In genomic region chr1:109485001-109485400, GRCh38 we compare ENCODE assay signal across 9 cellular contexts. TPM values are rescaled to one million over a fixed set of nuclear protein-coding genes. Genes with fewer than 3 reads are reported as not detected.
DNase-seq lines count a peak whose midpoint lies in the region; ATAC-seq, FAIRE-seq and TF ChIP-seq lines count a peak whose summit lies in the region.
"Had no signal": no experiment of that assay in that cellular context is flagged by ENCODE, and none has a peak within 500 bp of the region (broad histone marks: within the 10 kb centered on the region; RNA-seq: fewer than 3 reads in every experiment).

No MANE protein-coding gene starts in this region.

- H3K9me3 ChIP-seq in CD8-positive, alpha-beta T cell (ENCODE audit: low read length): no peaks in the 10 kb centered on the region
- H3K9me3 ChIP-seq in HUES64 (ENCODE audit: insufficient read depth, low read depth, low read length) (no peaks in the 10 kb centered on the region), adipocyte (ENCODE audit: control insufficient read depth, low read length) (no peaks in the 10 kb centered on the region), muscle layer of duodenum (ENCODE audit: control insufficient read depth in 1 of 2, low read length in 2 of 2) (no peaks in the 10 kb centered on the region), kidney (ENCODE audit: control insufficient read depth in 1 of 2, low read length in 2 of 2) (no peaks in the 10 kb centered on the region)

- in situ Hi-C loops in KBM-7 (cut with MboI; ENCODE audit: low pct_unique_long_range_greater_than_20kb, low sequenced_read_pairs): no loop called here

- POLR2A ChIA-PET in CD8-positive, alpha-beta T cell (lab: Charles Lee): interaction anchor here (0.6 to 3.2 kb wide), 8 partner anchors 9 to 155 kb away, joined by 3 to 23 read pairs (median 16); partner anchors contain the start of genes AMIGO1, CYB561D1 and GNAI3

- no peak for TF ChIP-seq CTCF in CD8-positive, alpha-beta T cell (IDR thresholded peaks at IDR 0.05)
- no peak for TF ChIP-seq CTCF in kidney (IDR thresholded peaks at IDR 0.05; ENCODE audit: borderline replicate concordance, extremely low read depth, insufficient read depth)

- peaks cover 40% of the 10 kb centered on the region for H3K36me3 Mint-ChIP-seq in CD8-positive, alpha-beta T cell

- WGBS in HUES64: 17% methylated on average over 3 of the region's 3 CpGs

- CTCF ChIA-PET in CD8-positive, alpha-beta T cell (lab: Charles Lee): interaction anchor here (1.0 to 43.6 kb wide), 4 partner anchors 20 to 208 kb away, joined by 3 to 1903 read pairs (median 342); partner anchors contain the start of genes AMIGO1, CYB561D1, GPR61 and PSRC1

- peaks cover 10% of the 10 kb centered on the region for H3K36me3 ChIP-seq in CD8-positive, alpha-beta T cell (ENCODE audit: insufficient read depth, low read length)
- H3K36me3 ChIP-seq in HUES64 (ENCODE audit: insufficient read depth, low read length): peaks cover 16% of the 10 kb centered on the region; the same call in 1 of the 2 replicates
- peaks cover 55% of the 10 kb centered on the region for H3K36me3 ChIP-seq in adipocyte (ENCODE audit: control insufficient read depth, insufficient read depth, low read length, severe bottlenecking)
- peaks cover 0 to 23% of the 10 kb centered on the region in 2 donors for H3K36me3 ChIP-seq in muscle layer of duodenum (ENCODE audit: control insufficient read depth in 1 of 2, insufficient read depth in 2 of 2, low read length in 2 of 2)
- peaks cover under 1 to 4% of the 10 kb centered on the region in 2 donors for H3K36me3 ChIP-seq in kidney (ENCODE audit: control insufficient read depth in 1 of 2, insufficient read depth in 2 of 2, low read length in 2 of 2)

- peak overlapping the region; percentile 91 for H3K27ac Mint-ChIP-seq in CD8-positive, alpha-beta T cell

- DNase-seq in CD8-positive, alpha-beta T cell: no peak
- DNase-seq in adipocyte (ENCODE audit: low read depth): no peak
- no peak for DNase-seq in kidney
- no peak for DNase-seq in KBM-7
- no peak for DNase-seq in stimulated activated CD4-positive, alpha-beta T cell treated with anti-CD3 and anti-CD28 coated beads, Interleukin-1b, Interleukin-23, amount 100 ng/mL, for 48 hours

- H3K9ac ChIP-seq in HUES64 (ENCODE audit: low read depth, low read length) (peak overlapping the region; percentile 97; the same call in 1 of the 2 replicates), adipocyte (ENCODE audit: low read length) (peak overlapping the region; percentile 87), kidney (ENCODE audit: low read length in 2 of 2) (no peak overlapping the region)

- H3K27me3 ChIP-seq in CD8-positive, alpha-beta T cell (ENCODE audit: insufficient read depth, low read length): no peaks in the 10 kb centered on the region
- H3K27me3 ChIP-seq in HUES64 (ENCODE audit: insufficient read depth, low read length) (peaks cover 16% of the 10 kb centered on the region), adipocyte (replicated peaks; ENCODE audit: control insufficient read depth, insufficient read depth, low read length) (no peaks in the 10 kb centered on the region), muscle layer of duodenum (ENCODE audit: low read depth, low read length) (no peaks in the 10 kb centered on the region)

- intact Hi-C loops in CD8-positive, alpha-beta T cell (cut with DNase I, micrococcal nuclease): loop anchor here in 1 of 2 experiments (2.0 kb wide), 1 partner anchor 854 kb away; the partner anchor contains the start of gene RBM15
- intact Hi-C loops in kidney (cut with DNase I): no loop called here

- H3K4me1 Mint-ChIP-seq in CD8-positive, alpha-beta T cell (ENCODE audit: low read depth): peaks cover 35% of the 10 kb centered on the region

- no peak for ATAC-seq in CD8-positive, alpha-beta T cell
- ATAC-seq in HG03442 (IDR thresholded peaks at IDR 0.05; ENCODE audit: unreplicated experiment): no peak

- no peaks in the 10 kb centered on the region for H3K27me3 Mint-ChIP-seq in CD8-positive, alpha-beta T cell (ENCODE audit: low read depth)

- H3K4me1 ChIP-seq in CD8-positive, alpha-beta T cell (ENCODE audit: insufficient read depth, low read length): peaks cover 22% of the 10 kb centered on the region
- H3K4me1 ChIP-seq in HUES64 (ENCODE audit: insufficient read depth, low read length): peaks cover 9% of the 10 kb centered on the region; the same call in 1 of the 2 replicates
- H3K4me1 ChIP-seq in adipocyte (ENCODE audit: control insufficient read depth, insufficient read depth, low read length): peaks cover 15% of the 10 kb centered on the region
- peaks cover 9 to 21% of the 10 kb centered on the region in 2 donors for H3K4me1 ChIP-seq in muscle layer of duodenum (ENCODE audit: control insufficient read depth in 1 of 2, insufficient read depth in 2 of 2, low read length in 2 of 2)
- H3K4me1 ChIP-seq in kidney (ENCODE audit: control insufficient read depth in 1 of 2, insufficient read depth in 1 of 2, low read depth in 1 of 2, low read length in 2 of 2): peaks cover 12 to 14% of the 10 kb centered on the region in 2 donors

- H3K9me3 Mint-ChIP-seq in CD8-positive, alpha-beta T cell: no peaks in the 10 kb centered on the region

- H3K4me3 Mint-ChIP-seq in CD8-positive, alpha-beta T cell: peak overlapping the region; percentile 94

- peak overlapping the region; percentile 79 for H3K4me3 ChIP-seq in CD8-positive, alpha-beta T cell (ENCODE audit: low read depth, low read length)
- H3K4me3 ChIP-seq in HUES64 (ENCODE audit: low read length) (peak overlapping the region; percentile 74), adipocyte (ENCODE audit: low read length) (peak overlapping the region; percentile 82), muscle layer of duodenum (ENCODE audit: low read depth in 1 of 2, low read length in 2 of 2) (peak overlapping the region; percentile 79 to 85), kidney (ENCODE audit: low read length in 2 of 2) (no peak overlapping the region)

- no peak for FAIRE-seq in kidney (lab: Jason Lieb, UNC)

- no peak overlapping the region for H3K27ac ChIP-seq in CD8-positive, alpha-beta T cell (ENCODE audit: low read depth, low read length)
- H3K27ac ChIP-seq in HUES64 (ENCODE audit: low read depth, low read length) (peak overlapping the region; percentile 36), muscle layer of duodenum (ENCODE audit: low read length) (no peak overlapping the region), kidney (ENCODE audit: low read depth in 2 of 2, low read length in 2 of 2) (no peak overlapping the region)
- H3K27ac ChIP-seq: epithelial cell of prostate had no signal

RNA-seq across cellular contexts. Expression of gene ATXN7L2, which starts 1.3 kb away (rescaled TPM):
- total RNA-seq in CD8-positive, alpha-beta T cell: 10 to 100 TPM; 16.8 to 19.4 TPM
- polyA plus RNA-seq in HUES64 (2013, experiment 1 of 2): 8.0 TPM
- 6.0 TPM for polyA plus RNA-seq in HUES64 (2013, experiment 2 of 2)
- total RNA-seq in kidney: 7.3 TPM
- polyA plus RNA-seq in kidney (ENCODE audit: insufficient read depth, low read depth, low replicate concordance): 5.7 TPM

RNA-seq across cellular contexts. Expression of gene CYB561D1, which starts 8.9 kb away (rescaled TPM):
- 10 to 100 TPM; 10.2 to 12.3 TPM for total RNA-seq in CD8-positive, alpha-beta T cell
- polyA plus RNA-seq in HUES64 (2013, experiment 1 of 2): 3.3 TPM
- polyA plus RNA-seq in HUES64 (2013, experiment 2 of 2): 3.6 TPM
- 18.0 TPM for total RNA-seq in kidney
- polyA plus RNA-seq in kidney (ENCODE audit: insufficient read depth, low read depth, low replicate concordance): 5.2 TPM

RNA-seq across cellular contexts. Expression of gene SYPL2, which starts 18.7 kb away (rescaled TPM):
- total RNA-seq in CD8-positive, alpha-beta T cell: not detected
- 1.2 TPM for polyA plus RNA-seq in HUES64 (2013, experiment 1 of 2)
- 1.0 TPM for polyA plus RNA-seq in HUES64 (2013, experiment 2 of 2)
- total RNA-seq in kidney: 6.7 TPM
- polyA plus RNA-seq in kidney (ENCODE audit: insufficient read depth, low read depth, low replicate concordance): 9.8 TPM

RNA-seq across cellular contexts. Expression of gene AMIGO1, which starts 24.5 kb away (rescaled TPM):
- total RNA-seq in CD8-positive, alpha-beta T cell: 1 to 10 TPM; 8.6 to 9.6 TPM
- polyA plus RNA-seq in HUES64 (2013, experiment 1 of 2): 1.6 TPM
- polyA plus RNA-seq in HUES64 (2013, experiment 2 of 2): 2.4 TPM
- total RNA-seq in kidney: 8.5 TPM
- polyA plus RNA-seq in kidney (ENCODE audit: insufficient read depth, low read depth, low replicate concordance): 5.1 TPM

RNA-seq across cellular contexts. Expression of gene GPR61, which starts 54.7 kb away (rescaled TPM):
- under 1 TPM; 0.43 to 0.86 TPM for total RNA-seq in CD8-positive, alpha-beta T cell
- not detected for polyA plus RNA-seq in HUES64 (2013, experiment 1 of 2)
- polyA plus RNA-seq in HUES64 (2013, experiment 2 of 2): 0.13 TPM
- total RNA-seq in kidney: not detected
- polyA plus RNA-seq in kidney (ENCODE audit: insufficient read depth, low read depth, low replicate concordance): not detected

Comparison
In these comparisons a context has a peak if more than half of its experiments do, and no peak if none do; other contexts are left out.
1. H3K4me3 ChIP-seq: peak in CD8-positive, alpha-beta T cell (single experiment), HUES64 (single experiment), adipocyte (single experiment) and muscle layer of duodenum (2 of 2); none in kidney (0 of 2).
2. H3K9ac ChIP-seq: peak in HUES64 (single experiment) and adipocyte (single experiment); none in kidney (0 of 2).